ENCODE assay signal across 8 cellular contexts in genomic region chr9:32572900-32573523, GRCh38. TPM values are rescaled to one million over a fixed set of nuclear protein-coding genes. Genes with fewer than 3 reads are reported as not detected.
A peak's percentile ranks its signal among the peaks of the same experiment; 100 is the strongest.
DNase-seq lines count a peak whose midpoint lies in the region; ATAC-seq and TF ChIP-seq lines count a peak whose summit lies in the region.

Gene NDUFB6 (minus strand): TSS chr9:32573159. CDS start chr9:32573060, 99 bp downstream.

- H3K4me3 ChIP-seq in liver (ENCODE audit: low read depth in 1 of 3, low read length in 3 of 3) = peak within 1 kb of the TSS; percentile 85 to 98 (median 90)

- ATAC-seq in GM19395 (IDR thresholded peaks at IDR 0.05; ENCODE audit: unreplicated experiment) (peak; percentile 85), HG03565 (IDR thresholded peaks at IDR 0.05; ENCODE audit: unreplicated experiment) (peak; percentile 81)

- TF ChIP-seq RAD21 in liver (IDR thresholded peaks at IDR 0.05) = peak in 1 of 2 donors; percentile 35

- DNase-seq in C1 segment of cervical spinal cord (lab: John Stamatoyannopoulos, UW) (peak; percentile 42 to 92 (median 86)), NCI-H774 (lab: John Stamatoyannopoulos, UW) (peak; percentile 87), dermis blood vessel endothelial cell (peak; percentile 97)
- peak; percentile 95 to 96 for DNase-seq in activated CD4-positive, alpha-beta T cell treated with anti-CD3 and anti-CD28 coated beads, Interleukin-2, amount 50 U/mL, for 4 hours
- DNase-seq in stimulated activated CD4-positive, alpha-beta T cell treated with anti-CD3 and anti-CD28 coated beads, Interleukin-4, amount 100 ng/mL, for 24 hours = peak; percentile 95

- peak within 1 kb of the TSS; percentile 81 to 90 for H3K9ac ChIP-seq in liver (ENCODE audit: low read depth in 1 of 2, low read length in 2 of 2)

- peaks cover 0 to 6% (median 1%) of the 10 kb centered on the region in 4 donors for H3K36me3 ChIP-seq in liver (ENCODE audit: control insufficient read depth in 4 of 4, insufficient read depth in 3 of 4, low read depth in 1 of 4, low read length in 3 of 4)

- peaks cover 3 to 24% (median 16%) of the 10 kb centered on the region in 4 donors for H3K4me1 ChIP-seq in liver (ENCODE audit: control insufficient read depth in 4 of 4, insufficient read depth in 4 of 4, low read length in 3 of 4)

- no peaks in the 10 kb centered on the region for H3K9me3 ChIP-seq in liver (ENCODE audit: control insufficient read depth in 4 of 4, low read length in 3 of 4)

- no peak for TF ChIP-seq CTCF in liver (IDR thresholded peaks at IDR 0.05; ENCODE audit: low read depth, low read length, missing input control)

- peak within 1 kb of the TSS; percentile 79 to 91 for H3K27ac ChIP-seq in liver (ENCODE audit: low read depth in 1 of 2, low read length in 2 of 2)

- under 1% methylated on average over 36 of the region's 36 CpGs for WGBS in liver

- no peaks in the 10 kb centered on the region for H3K27me3 ChIP-seq in liver (ENCODE audit: control insufficient read depth in 4 of 4, insufficient read depth in 4 of 4, low read length in 3 of 4)

TF ChIP-seq in liver, 16 proteins besides CTCF, POLR2A, EP300 and RAD21:
- peak; percentile 52 for TF ChIP-seq REST (IDR thresholded peaks at IDR 0.05)
- peak; percentile 48 to 49 for TF ChIP-seq EGR1 (IDR thresholded peaks at IDR 0.05; ENCODE audit: low read depth in 2 of 2)
- TF ChIP-seq GABPA (IDR thresholded peaks at IDR 0.05 in 1 of 2, conservative IDR thresholded peaks at IDR 0.05 in 1 of 2) = peak; percentile 80 to 95
- peak; percentile 92 for TF ChIP-seq YY1 (IDR thresholded peaks at IDR 0.05)
- peak; percentile 78 for TF ChIP-seq SP1 (IDR thresholded peaks at IDR 0.05)
- TF ChIP-seq FOXA2 (IDR thresholded peaks at IDR 0.05) = no peak
- TF ChIP-seq TAF1 (conservative IDR thresholded peaks at IDR 0.05) = peak; percentile 83
- TF ChIP-seq HNF4G (IDR thresholded peaks at IDR 0.05) = no peak
- peak; percentile 52 to 68 for TF ChIP-seq RXRA (IDR thresholded peaks at IDR 0.05)
- peak; percentile 24 for TF ChIP-seq FOXA1 (IDR thresholded peaks at IDR 0.05)
- peak; percentile 62 for TF ChIP-seq ATF3 (IDR thresholded peaks at IDR 0.05)
- peak; percentile 70 for TF ChIP-seq MAX (IDR thresholded peaks at IDR 0.05)
- peak in 1 of 2 donors; percentile 37 for TF ChIP-seq JUND (IDR thresholded peaks at IDR 0.05)
- peak; percentile 44 to 56 for TF ChIP-seq HNF4A (conservative IDR thresholded peaks at IDR 0.05)
- TF ChIP-seq NR2F2 (IDR thresholded peaks at IDR 0.05) = peak; percentile 81
- peak; percentile 97 for TF ChIP-seq ZBTB33 (IDR thresholded peaks at IDR 0.05)

RNA-seq across cellular contexts. Expression of gene NDUFB6, which starts in this region (rescaled TPM):
- total RNA-seq in dermis blood vessel endothelial cell (33.5 and 49.0 TPM in 2 replicates), liver (10 to 100 TPM; 22.3 to 28.6 TPM)
- polyA plus RNA-seq in liver = 100 to 1,000 TPM in 1 of 2 donors, 10 to 100 TPM in 1; 36.3 to 118 TPM

Comparison
In these comparisons a context has a peak if more than half of its experiments do, and no peak if none do; other contexts are left out.
1. Peak in every context shown above with its lines: DNase-seq, ATAC-seq, H3K4me3 ChIP-seq and H3K27ac ChIP-seq.